Comparison of ENCODE assay signal across 21 cellular contexts in genomic region chr11:134392953-134393615, GRCh38. TPM values are rescaled to one million over a fixed set of nuclear protein-coding genes. Genes with fewer than 3 reads are reported as not detected.
DNase-seq lines count a peak whose midpoint lies in the region; ATAC-seq, FAIRE-seq and TF ChIP-seq lines count a peak whose summit lies in the region.
"Had no signal": no experiment of that assay in that cellular context is flagged by ENCODE, and none has a peak within 500 bp of the region (broad histone marks: within the 10 kb centered on the region; RNA-seq: fewer than 3 reads in every experiment).

No MANE protein-coding gene starts in this region.

- H3K23ac ChIP-seq in trophoblast cell (ENCODE audit: low read length), result no peak overlapping the region

- TF ChIP-seq EP300 in A549 (IDR thresholded peaks at IDR 0.05), result no peak

- no peaks in the 10 kb centered on the region for H3K79me1 ChIP-seq in trophoblast cell (ENCODE audit: low read length)

- intact Hi-C loops in HCT116 (cut with micrococcal nuclease), result no loop called here

- H3K27ac ChIP-seq in A549, result no peak overlapping the region
- H3K27ac ChIP-seq in HCT116 (ENCODE audit: low read depth, low read length), result no peak overlapping the region
- H3K27ac ChIP-seq in angular gyrus (ENCODE audit: low read depth, low read length), result peak overlapping the region; percentile 30
- H3K27ac ChIP-seq in trophoblast cell (ENCODE audit: low read depth, low read length), result no peak overlapping the region
- H3K27ac ChIP-seq: BLaER1 treated with 17β-estradiol and CSF1 and Interleukin-3, amounts not matched to agents 10 nM and 100 nM; GM23248; HL-60 had no signal

- H3K4ac ChIP-seq in trophoblast cell (ENCODE audit: low read depth, low read length), result no peak overlapping the region

- H4K20me1 ChIP-seq in HCT116 (ENCODE audit: insufficient read depth), result no peaks in the 10 kb centered on the region

- FAIRE-seq in A549 (lab: Jason Lieb, UNC), result no peak
- FAIRE-seq: A204.1, GM12878 had no signal

- no peaks in the 10 kb centered on the region for H3K4me1 ChIP-seq in A549
- no peaks in the 10 kb centered on the region for H3K4me1 ChIP-seq in HCT116 (ENCODE audit: control insufficient read depth in 1 of 2, insufficient read depth in 2 of 2, low read length in 2 of 2)
- H3K4me1 ChIP-seq in trophoblast cell (ENCODE audit: control insufficient read depth in 1 of 2, insufficient read depth in 2 of 2, low read length in 2 of 2), result no peaks in the 10 kb centered on the region
- H3K4me1 ChIP-seq: HAP-1 had no signal

- CTCF ChIA-PET in A549 (lab: Yijun Ruan, JAX), result no interaction called here
- CTCF ChIA-PET in HCT116 (lab: Charles Lee), result no interaction called here

- 48% methylated on average over 21 of the region's 21 CpGs for WGBS in A549 (ENCODE audit: missing lambda C conversion rate)
- no CpG with 5 or more reads among the region's 21 CpGs for WGBS in trophoblast cell (ENCODE audit: extremely low coverage, insufficient coverage, insufficient read length)

- no peak overlapping the region for H4K8ac ChIP-seq in trophoblast cell (ENCODE audit: low read depth, low read length)

- RAD21 ChIA-PET in HCT116 (lab: Charles Lee; ENCODE audit: low non-redundant PET in 1 of 2, low total read pairs in 2 of 2, uncharacterized antibody in 2 of 2, unreplicated experiment in 2 of 2), result no interaction called here

- H3K4me3 ChIP-seq in A549 (no peak overlapping the region), HCT116 (replicated peaks in 1 of 2; ENCODE audit: low read depth in 1 of 2, low read length in 2 of 2) (no peak overlapping the region), trophoblast cell (ENCODE audit: low read depth, low read length) (no peak overlapping the region)
- H3K4me3 ChIP-seq: BLaER1 treated with 17β-estradiol and CSF1 and Interleukin-3, amounts not matched to agents 10 nM and 100 nM; GM12878; GM23248; HAP-1 had no signal

- no peak overlapping the region for H4K12ac ChIP-seq in trophoblast cell (ENCODE audit: low read depth, low read length)

- no TSS peak for BruUV-seq in HCT116 (replicated peaks; lab: Mats Ljungman, UMichigan)

- TF ChIP-seq POLR2A in A549 (IDR thresholded peaks at IDR 0.05; ENCODE audit: low read length) (no peak), HCT116 (IDR thresholded peaks at IDR 0.05; ENCODE audit: borderline replicate concordance, extremely low read depth, insufficient read depth, insufficient read length) (no peak)

- no peak overlapping the region for H2BK12ac ChIP-seq in trophoblast cell (ENCODE audit: low read length)

- H3K14ac ChIP-seq in trophoblast cell (ENCODE audit: low read length), result no peak overlapping the region

- H3K36me3 ChIP-seq in HCT116 (ENCODE audit: control insufficient read depth in 1 of 2, insufficient read depth in 2 of 2, low read length in 2 of 2), result no peaks in the 10 kb centered on the region
- H3K36me3 ChIP-seq in trophoblast cell (ENCODE audit: control insufficient read depth in 1 of 2, insufficient read depth in 2 of 2, low read length in 2 of 2), result no peaks in the 10 kb centered on the region
- H3K36me3 ChIP-seq: BLaER1 treated with 17β-estradiol and CSF1 and Interleukin-3, amounts not matched to agents 10 nM and 100 nM; HAP-1 had no signal

- H3K18ac ChIP-seq in trophoblast cell (ENCODE audit: low read length), result no peak overlapping the region

- H4K91ac ChIP-seq in trophoblast cell (ENCODE audit: low read depth, low read length), result no peak overlapping the region

- ATAC-seq in A549 (peak; percentile 11 to 41; a peak in 3 of 6 replicates), HCT116 (peak; percentile 23; the same call in 1 of the 2 replicates), GM18907 (IDR thresholded peaks at IDR 0.05; ENCODE audit: unreplicated experiment) (no peak)
- ATAC-seq: CD8-positive, alpha-beta T cell had no signal

- H3K9ac ChIP-seq in HCT116 (ENCODE audit: low read length) (no peak overlapping the region), trophoblast cell (ENCODE audit: low read length) (no peak overlapping the region)
- H3K9ac ChIP-seq: BLaER1 treated with 17β-estradiol and CSF1 and Interleukin-3, amounts not matched to agents 10 nM and 100 nM; GM23248 had no signal

- H2AFZ ChIP-seq in HCT116 (ENCODE audit: low read depth, low read length, poor library complexity, severe bottlenecking) (no peak overlapping the region), trophoblast cell (ENCODE audit: insufficient read depth, low read length, poor library complexity) (no peak overlapping the region)
- H2AFZ ChIP-seq: GM23248 had no signal

- POLR2A ChIA-PET in A549 (lab: Yijun Ruan, JAX), result no interaction called here
- POLR2A ChIA-PET in HCT116 (lab: Charles Lee), result no interaction called here

- no peak for DNase-seq in A549 (ENCODE audit: low read depth in 1 of 2, low spot score in 1 of 2)
- no peak for DNase-seq in HCT116 (ENCODE audit: low read depth, low spot score)
- peak; percentile 3 to 56 for DNase-seq in trophoblast cell
- no peak for DNase-seq in DMS53 treated with DMSO at 0.1 percent for 48 hours (lab: John Stamatoyannopoulos, UW; ENCODE audit: unreplicated experiment)
- DNase-seq: CD8-positive, alpha-beta T cell; DND-41; EL; GM23248; HFFc6; IMR-90; KBM-7 had no signal

- H2BK120ac ChIP-seq in trophoblast cell (ENCODE audit: insufficient read depth, low read length, poor library complexity), result no peak overlapping the region

- H3K79me2 ChIP-seq in HCT116 (ENCODE audit: insufficient read depth, low read length), result no peaks in the 10 kb centered on the region
- no peaks in the 10 kb centered on the region for H3K79me2 ChIP-seq in trophoblast cell (ENCODE audit: control insufficient read depth, insufficient read depth, low read length, poor library complexity)

- H3K27me3 ChIP-seq in HCT116 (ENCODE audit: insufficient read depth, low read length) (no peaks in the 10 kb centered on the region), trophoblast cell (ENCODE audit: insufficient read depth, low read length) (no peaks in the 10 kb centered on the region)

- no peak overlapping the region for H2BK5ac ChIP-seq in trophoblast cell (ENCODE audit: low read depth, low read length, poor library complexity)

- H2AK5ac ChIP-seq in trophoblast cell (ENCODE audit: low read length), result no peak overlapping the region

- no peaks in the 10 kb centered on the region for H3K9me2 ChIP-seq in HCT116 (ENCODE audit: insufficient read depth)

- H3K4me2 ChIP-seq in A549 (no peak overlapping the region), HCT116 (ENCODE audit: low read length) (no peak overlapping the region), trophoblast cell (ENCODE audit: low read length) (no peak overlapping the region)
- H3K4me2 ChIP-seq: BLaER1 treated with 17β-estradiol and CSF1 and Interleukin-3, amounts not matched to agents 10 nM and 100 nM had no signal

- TF ChIP-seq RAD21 in A549 (conservative IDR thresholded peaks at IDR 0.05 in 1 of 2, IDR thresholded peaks at IDR 0.05 in 1 of 2) (no peak), HCT116 (IDR thresholded peaks at IDR 0.05; ENCODE audit: low read depth) (no peak)

- H3K9me3 ChIP-seq in A549, result no peaks in the 10 kb centered on the region
- H3K9me3 ChIP-seq in HCT116 (ENCODE audit: control insufficient read depth in 1 of 2, insufficient read depth in 1 of 2, low read depth in 1 of 2, low read length in 2 of 2), result no peaks in the 10 kb centered on the region
- H3K9me3 ChIP-seq in trophoblast cell (ENCODE audit: insufficient read depth, low read depth, low read length), result no peaks in the 10 kb centered on the region
- H3K9me3 ChIP-seq: HAP-1 had no signal

- TF ChIP-seq CTCF in A549 (IDR thresholded peaks at IDR 0.05), result no peak
- TF ChIP-seq CTCF in HCT116 (IDR thresholded peaks at IDR 0.05 in 2 of 3, conservative IDR thresholded peaks at IDR 0.05 in 1 of 3; ENCODE audit: borderline replicate concordance in 1 of 3, insufficient read depth in 1 of 3, low read depth in 2 of 3, low read length in 2 of 3), result no peak

TF ChIP-seq in A549, 52 proteins besides CTCF, POLR2A, EP300 and RAD21:
- TF ChIP-seq RNF2 (IDR thresholded peaks at IDR 0.05; ENCODE audit: borderline replicate concordance, low read depth) (no peak), HOXB5 (CRISPR knock-in tag; IDR thresholded peaks at IDR 0.05) (no peak), CEBPB (IDR thresholded peaks at IDR 0.05) (no peak), RARB (CRISPR knock-in tag; IDR thresholded peaks at IDR 0.05) (no peak), SREBF2 (IDR thresholded peaks at IDR 0.05) (no peak)

TF ChIP-seq in HCT116, 20 proteins besides CTCF, POLR2A, EP300 and RAD21 (continues in another document):
- TF ChIP-seq TCF7L2 (IDR thresholded peaks at IDR 0.05; ENCODE audit: borderline replicate concordance, extremely low read depth, insufficient read depth, insufficient read length), result no peak
- TF ChIP-seq POLR2AphosphoS5 (IDR thresholded peaks at IDR 0.05; ENCODE audit: low read depth, low read length), result no peak
- TF ChIP-seq CBX3 (IDR thresholded peaks at IDR 0.05; ENCODE audit: low read depth), result no peak
- TF ChIP-seq EZH2phosphoT487 (IDR thresholded peaks at IDR 0.05; ENCODE audit: borderline replicate concordance), result no peak
- TF ChIP-seq CEBPB (IDR thresholded peaks at IDR 0.05; ENCODE audit: low read depth), result no peak
- TF ChIP-seq SIN3A (IDR thresholded peaks at IDR 0.05; ENCODE audit: low read depth), result no peak
- TF ChIP-seq MAX (IDR thresholded peaks at IDR 0.05), result no peak
- TF ChIP-seq FOSL1 (IDR thresholded peaks at IDR 0.05; ENCODE audit: low read depth), result no peak

RNA-seq across cellular contexts. Expression of gene B3GAT1, which starts 19.0 kb away (rescaled TPM):
- polyA plus RNA-seq in A549 (2011; rRNA removed) (not detected in 2 replicates), A549 (2017; fragmentation: RNase III; extraction: RNeasy Plus Mini Kit Qiagen cat#74134 plus additional on column Dnase treatment) (0.03 TPM in 1 of 3 replicates, not detected in the others)
- not detected in 2 replicates for polyA plus RNA-seq in A549 (2012; cell fraction: cytosol; rRNA removed)
- not detected in 2 replicates for polyA plus RNA-seq in A549 (2012; cell fraction: nucleus; rRNA removed)
- not detected in 2 replicates for polyA minus RNA-seq in A549 (2011; rRNA and poly(A)+ RNA removed)
- total RNA-seq in HCT116 (2021; ENCODE audit: unreplicated experiment), result not detected
- polyA plus RNA-seq in HCT116 (2012), result 0.02 and 0.08 TPM in 2 replicates
- 0.06 and 0.07 TPM in 2 replicates for polyA plus RNA-seq in trophoblast cell (2013)
- total RNA-seq: B cell, G401, GM23248, HFFc6, IMR-90 had no signal
- polyA plus RNA-seq: AG04450, GM12878, GM23248, IMR-90 had no signal

Comparison
In these comparisons a context has a peak if more than half of its experiments do, and no peak if none do; other contexts are left out.
1. DNase-seq: peak in trophoblast cell (2 of 2); none in A549 (0 of 2), HCT116 (single experiment) and DMS53 treated with DMSO at 0.1 percent for 48 hours (single experiment).